23 cellular contexts compared by ENCODE assay signal in genomic region chr7:75958802-75959543, GRCh38. TPM values are rescaled to one million over a fixed set of nuclear protein-coding genes. Genes with fewer than 3 reads are reported as not detected.
A peak's percentile ranks its signal among the peaks of the same experiment; 100 is the strongest.
DNase-seq lines count a peak whose midpoint lies in the region; ATAC-seq and TF ChIP-seq lines count a peak whose summit lies in the region.
"Had no signal": no experiment of that assay in that cellular context is flagged by ENCODE, and none has a peak within 500 bp of the region (broad histone marks: within the 10 kb centered on the region; RNA-seq: fewer than 3 reads in every experiment).

No MANE protein-coding gene starts in this region.

- H3K4me2 ChIP-seq in H9 (ENCODE audit: insufficient read depth, insufficient read length, low read length), result no peak overlapping the region
- H3K4me2 ChIP-seq: neural progenitor cell had no signal

- peak; percentile 21 for DNase-seq in NCI-H526 (lab: John Stamatoyannopoulos, UW)
- DNase-seq in NCI-H526 treated with DMSO at 0.1 percent for 48 hours (lab: John Stamatoyannopoulos, UW), result no peak
- DNase-seq in WTC11 (ENCODE audit: low spot score), result no peak
- DNase-seq in right lobe of liver, result no peak
- no peak for DNase-seq in upper lobe of right lung
- DNase-seq in left ventricle myocardium inferior, result no peak
- no peak for DNase-seq in natural killer cell treated with Interleukin-12 subunit alpha and Interleukin-12 subunit beta and Interleukin-15 and Interleukin-18, amount 100 ng/mL, for 72 hours (ENCODE audit: low spot score)
- no peak for DNase-seq in H9
- DNase-seq: activated CD8-positive, alpha-beta T cell treated with anti-CD3 and anti-CD28 coated beads for 36 hours; activated naive CD4-positive, alpha-beta T cell treated with anti-CD3 and anti-CD28 coated beads, Interleukin-2, amount 10 ng/mL, durations not matched to agents 7 days and 5 days; activated T-cell treated with anti-CD3 and anti-CD28 coated beads, Interleukin-2, amount 50 U/mL, for 4 hours; cerebellar nuclear complex; effector CD8-positive, alpha-beta T cell; gastrocnemius medialis; GM23248; NCI-H1105; NCI-H2029 treated with DMSO at 0.1 percent for 48 hours; NK-92 treated with Interleukin-12 subunit alpha and Interleukin-12 subunit beta, amount 100 ng/mL, for 24 hours; stimulated activated CD4-positive, alpha-beta T cell treated with anti-CD3 and anti-CD28 coated beads, Interleukin-4, amount 100 ng/mL, for 4 hours; T-helper 9 cell; uterus had no signal

- peaks cover 0 to 94% (median 43%) of the 10 kb centered on the region in 4 donors for H3K36me3 ChIP-seq in right lobe of liver
- peaks cover 56% of the 10 kb centered on the region for H3K36me3 ChIP-seq in upper lobe of right lung
- H3K36me3 ChIP-seq in left ventricle myocardium inferior, result peaks cover 45% of the 10 kb centered on the region
- H3K36me3 ChIP-seq: neural progenitor cell, uterus had no signal

- H3K4me3 Mint-ChIP-seq in WTC11, result no peak overlapping the region
- no peak overlapping the region for H3K4me3 Mint-ChIP-seq in natural killer cell treated with Interleukin-12 subunit alpha and Interleukin-12 subunit beta and Interleukin-15 and Interleukin-18, amount 100 ng/mL, for 72 hours
- no peak overlapping the region for H3K4me3 Mint-ChIP-seq in H9
- H3K4me3 Mint-ChIP-seq: activated CD8-positive, alpha-beta T cell treated with anti-CD3 and anti-CD28 coated beads for 36 hours; activated naive CD4-positive, alpha-beta T cell treated with anti-CD3 and anti-CD28 coated beads, Interleukin-2, amount 10 ng/mL, durations not matched to agents 7 days and 5 days; activated T-cell treated with anti-CD3 and anti-CD28 coated beads, Interleukin-2, amount 50 U/mL, for 4 hours; neural progenitor cell had no signal

- TF ChIP-seq POLR2A in right lobe of liver (IDR thresholded peaks at IDR 0.05), result no peak

- H3K9ac ChIP-seq in H9 (ENCODE audit: extremely low read depth, insufficient read length, low read length), result no peak overlapping the region
- H3K9ac ChIP-seq: GM23248, neural progenitor cell had no signal

- CTCF ChIA-PET in WTC11 (lab: Charles Lee), result no interaction called here

- TF ChIP-seq CTCF in WTC11 (IDR thresholded peaks at IDR 0.05), result no peak
- no peak for TF ChIP-seq CTCF in right lobe of liver (IDR thresholded peaks at IDR 0.05)
- no peak for TF ChIP-seq CTCF in upper lobe of right lung (IDR thresholded peaks at IDR 0.05)
- TF ChIP-seq CTCF in left ventricle myocardium inferior (IDR thresholded peaks at IDR 0.05; ENCODE audit: borderline replicate concordance), result no peak
- TF ChIP-seq CTCF in H9 (conservative IDR thresholded peaks at IDR 0.05), result no peak

- H4K20me1 ChIP-seq in H9 (ENCODE audit: control insufficient read depth, insufficient read depth, insufficient read length), result no peaks in the 10 kb centered on the region

- H2AFZ ChIP-seq in H9 (ENCODE audit: low read length), result no peak overlapping the region
- H2AFZ ChIP-seq: GM23248, neural progenitor cell had no signal

- H3K27me3 Mint-ChIP-seq in WTC11 (ENCODE audit: low read depth) (no peaks in the 10 kb centered on the region), H9 (ENCODE audit: low read depth) (no peaks in the 10 kb centered on the region)
- no peaks in the 10 kb centered on the region for H3K27me3 Mint-ChIP-seq in natural killer cell treated with Interleukin-12 subunit alpha and Interleukin-12 subunit beta and Interleukin-15 and Interleukin-18, amount 100 ng/mL, for 72 hours
- H3K27me3 Mint-ChIP-seq: activated CD8-positive, alpha-beta T cell treated with anti-CD3 and anti-CD28 coated beads for 36 hours; activated naive CD4-positive, alpha-beta T cell treated with anti-CD3 and anti-CD28 coated beads, Interleukin-2, amount 10 ng/mL, durations not matched to agents 7 days and 5 days had no signal

- intact Hi-C loops in right lobe of liver (cut with DNase I) (no loop called here), upper lobe of right lung (cut with DNase I) (no loop called here), left ventricle myocardium inferior (cut with micrococcal nuclease) (no loop called here)

- H3K27me3 ChIP-seq in right lobe of liver, result no peaks in the 10 kb centered on the region
- H3K27me3 ChIP-seq in upper lobe of right lung, result no peaks in the 10 kb centered on the region
- no peaks in the 10 kb centered on the region for H3K27me3 ChIP-seq in left ventricle myocardium inferior (ENCODE audit: low read depth)
- H3K27me3 ChIP-seq in H9 (ENCODE audit: insufficient read depth, low read length), result no peaks in the 10 kb centered on the region
- H3K27me3 ChIP-seq: gastrocnemius medialis, neural progenitor cell, uterus had no signal

- H3T11ph ChIP-seq in H9 (ENCODE audit: low read length), result no peak overlapping the region

- no peak overlapping the region for H3K4me3 ChIP-seq in right lobe of liver
- no peak overlapping the region for H3K4me3 ChIP-seq in upper lobe of right lung
- no peak overlapping the region for H3K4me3 ChIP-seq in left ventricle myocardium inferior
- H3K4me3 ChIP-seq: gastrocnemius medialis, GM23248, neural progenitor cell, uterus had no signal

- no peak overlapping the region for H2BK20ac ChIP-seq in H9 (ENCODE audit: low read depth, low read length, poor library complexity, severe bottlenecking)

- H2BK15ac ChIP-seq in H9 (ENCODE audit: low read depth, low read length), result no peak overlapping the region

- 49% methylated on average over 5 of the region's 9 CpGs for WGBS in right lobe of liver (ENCODE audit: insufficient coverage, low coverage, low lambda C conversion rate, missing lambda C conversion rate)
- no CpG with 5 or more reads among the region's 9 CpGs for WGBS in H9 (ENCODE audit: extremely low coverage, insufficient read length, low lambda C conversion rate)

- no peak overlapping the region for H2BK12ac ChIP-seq in H9 (ENCODE audit: insufficient read length, low read depth, low read length)

- H3K4me1 ChIP-seq in right lobe of liver (peaks cover 0 to 91% (median 23%) of the 10 kb centered on the region in 4 donors), upper lobe of right lung (peaks cover 20% of the 10 kb centered on the region), left ventricle myocardium inferior (peaks cover 40% of the 10 kb centered on the region), H9 (ENCODE audit: insufficient read depth, low read length) (no peaks in the 10 kb centered on the region)
- H3K4me1 ChIP-seq: uterus had no signal

- no peak overlapping the region for H4K5ac ChIP-seq in H9 (ENCODE audit: insufficient read length, low read depth, low read length)

- H3K9me3 Mint-ChIP-seq in WTC11 (no peaks in the 10 kb centered on the region), H9 (no peaks in the 10 kb centered on the region)
- no peaks in the 10 kb centered on the region for H3K9me3 Mint-ChIP-seq in natural killer cell treated with Interleukin-12 subunit alpha and Interleukin-12 subunit beta and Interleukin-15 and Interleukin-18, amount 100 ng/mL, for 72 hours
- H3K9me3 Mint-ChIP-seq: activated CD8-positive, alpha-beta T cell treated with anti-CD3 and anti-CD28 coated beads for 36 hours; activated naive CD4-positive, alpha-beta T cell treated with anti-CD3 and anti-CD28 coated beads, Interleukin-2, amount 10 ng/mL, durations not matched to agents 7 days and 5 days; activated T-cell treated with anti-CD3 and anti-CD28 coated beads, Interleukin-2, amount 50 U/mL, for 4 hours had no signal

- POLR2A ChIA-PET in WTC11 (lab: Charles Lee), result no interaction called here

- H4K91ac ChIP-seq in H9 (ENCODE audit: insufficient read length, low read depth, low read length), result no peak overlapping the region

- H3K79me2 ChIP-seq in H9 (ENCODE audit: insufficient read depth, low read length), result no peaks in the 10 kb centered on the region

- ATAC-seq in WTC11, result no peak
- no peak for ATAC-seq in right lobe of liver
- no peak for ATAC-seq in upper lobe of right lung
- ATAC-seq in natural killer cell treated with Interleukin-12 subunit alpha and Interleukin-12 subunit beta and Interleukin-15 and Interleukin-18, amount 100 ng/mL, for 72 hours, result no peak
- ATAC-seq: activated CD4-positive, CD25-positive, alpha-beta regulatory T cell treated with anti-CD3 and anti-CD28 coated beads, Interleukin-2, amount 50 U/mL, for 24 hours; activated CD8-positive, alpha-beta T cell treated with anti-CD3 and anti-CD28 coated beads for 36 hours; activated T-cell treated with anti-CD3 and anti-CD28 coated beads, Interleukin-2, amount 50 U/mL, for 4 hours; gastrocnemius medialis had no signal

- no peak overlapping the region for H3K14ac ChIP-seq in H9 (ENCODE audit: insufficient read depth, low read length)

- H2AK5ac ChIP-seq in H9 (ENCODE audit: insufficient read length, low read length), result no peak overlapping the region

- peak overlapping the region; percentile 36; the same call in 1 of the 2 replicates for H3K27ac Mint-ChIP-seq in WTC11
- H3K27ac Mint-ChIP-seq in natural killer cell treated with Interleukin-12 subunit alpha and Interleukin-12 subunit beta and Interleukin-15 and Interleukin-18, amount 100 ng/mL, for 72 hours, result no peak overlapping the region
- H3K27ac Mint-ChIP-seq in H9, result peak overlapping the region in 1 of 3 experiments; percentile 44; a peak in 1 of 7 replicates
- H3K27ac Mint-ChIP-seq: activated CD8-positive, alpha-beta T cell treated with anti-CD3 and anti-CD28 coated beads for 36 hours; activated naive CD4-positive, alpha-beta T cell treated with anti-CD3 and anti-CD28 coated beads, Interleukin-2, amount 10 ng/mL, durations not matched to agents 7 days and 5 days had no signal

- H3K18ac ChIP-seq in H9 (ENCODE audit: insufficient read length, low read depth, low read length), result no peak overlapping the region

- H3K23me2 ChIP-seq in H9 (ENCODE audit: insufficient read length, low read depth, low read length, poor library complexity, severe bottlenecking), result no peaks in the 10 kb centered on the region

- no peak overlapping the region for H3K23ac ChIP-seq in H9 (ENCODE audit: insufficient read length, low read depth, low read length)

- peak overlapping the region; percentile 12 to 81 (median 71) for H3K27ac ChIP-seq in right lobe of liver
- peak overlapping the region; percentile 17 for H3K27ac ChIP-seq in upper lobe of right lung
- H3K27ac ChIP-seq in left ventricle myocardium inferior (replicated peaks), result no peak overlapping the region
- no peak overlapping the region for H3K27ac ChIP-seq in H9 (ENCODE audit: insufficient read length, low read depth, low read length)
- H3K27ac ChIP-seq: gastrocnemius medialis, GM23248, neural progenitor cell, uterus had no signal

- no peak overlapping the region for H4K8ac ChIP-seq in H9 (replicated peaks; ENCODE audit: insufficient read length, low read depth, low read length)

- H2BK120ac ChIP-seq in H9 (ENCODE audit: low read depth, low read length, poor library complexity, severe bottlenecking), result no peak overlapping the region

- H3K9me3 ChIP-seq in right lobe of liver (no peaks in the 10 kb centered on the region), upper lobe of right lung (no peaks in the 10 kb centered on the region), left ventricle myocardium inferior (replicated peaks) (no peaks in the 10 kb centered on the region), H9 (ENCODE audit: control insufficient read depth, low read depth, low read length) (no peaks in the 10 kb centered on the region)
- H3K9me3 ChIP-seq: gastrocnemius medialis, uterus had no signal

- H3K79me1 ChIP-seq in H9 (ENCODE audit: insufficient read depth, low read depth, low read length, poor library complexity, severe bottlenecking), result no peaks in the 10 kb centered on the region

- H3K4ac ChIP-seq in H9 (ENCODE audit: low read depth, low read length), result no peak overlapping the region

- H2BK5ac ChIP-seq in H9 (ENCODE audit: insufficient read length, low read length), result no peak overlapping the region

- peaks cover 22% of the 10 kb centered on the region for H3K4me1 Mint-ChIP-seq in WTC11
- peaks cover 0 to 12% of the 10 kb centered on the region in 2 donors for H3K4me1 Mint-ChIP-seq in natural killer cell treated with Interleukin-12 subunit alpha and Interleukin-12 subunit beta and Interleukin-15 and Interleukin-18, amount 100 ng/mL, for 72 hours (ENCODE audit: low read depth in 2 of 2)
- peaks cover 13 to 16% of the 10 kb centered on the region in 2 experiments for H3K4me1 Mint-ChIP-seq in H9
- H3K4me1 Mint-ChIP-seq: activated naive CD4-positive, alpha-beta T cell treated with anti-CD3 and anti-CD28 coated beads, Interleukin-2, amount 10 ng/mL, durations not matched to agents 7 days and 5 days had no signal

- H3K36me3 Mint-ChIP-seq in WTC11 (peaks cover 32% of the 10 kb centered on the region), H9 (ENCODE audit: insufficient read depth in 1 of 3, low read depth in 3 of 3) (peaks cover 17 to 53% (median 51%) of the 10 kb centered on the region in 3 experiments; a peak in 6 of 7 replicates)
- peaks cover 5% of the 10 kb centered on the region for H3K36me3 Mint-ChIP-seq in natural killer cell treated with Interleukin-12 subunit alpha and Interleukin-12 subunit beta and Interleukin-15 and Interleukin-18, amount 100 ng/mL, for 72 hours

- H3K56ac ChIP-seq in H9 (ENCODE audit: insufficient read length, low read depth, low read length), result no peak overlapping the region

RNA-seq across cellular contexts. Expression of gene TMEM120A, which starts 35.4 kb away (rescaled TPM):
- total RNA-seq in WTC11 (2021) (20.1 to 23.0 TPM (median 21.9 TPM) in 3 replicates), right lobe of liver (100 to 1,000 TPM in 1 of 6 experiments, 10 to 100 TPM in 5; 20.8 to 104 (median 53.1) TPM), upper lobe of right lung (43.9 TPM), left ventricle myocardium inferior (163 TPM), H9 (2021) (23.2 and 30.0 TPM in 2 replicates)
- total RNA-seq in natural killer cell treated with Interleukin-12 subunit alpha and Interleukin-12 subunit beta and Interleukin-15 and Interleukin-18, amount 100 ng/mL, for 72 hours, result 100 to 1,000 TPM in 1 of 2 donors, 10 to 100 TPM in 1; 93.9 to 218 TPM

RNA-seq across cellular contexts. Expression of gene POR, which starts 44.0 kb away (rescaled TPM):
- 151 to 178 TPM (median 169 TPM) in 3 replicates for total RNA-seq in WTC11 (2021)
- 1,000 to 10,000 TPM in 1 of 6 experiments, 100 to 1,000 TPM in 5; 370 to 1,042 (median 725) TPM for total RNA-seq in right lobe of liver
- total RNA-seq in upper lobe of right lung, result 232 TPM
- total RNA-seq in left ventricle myocardium inferior, result 72.9 TPM
- total RNA-seq in natural killer cell treated with Interleukin-12 subunit alpha and Interleukin-12 subunit beta and Interleukin-15 and Interleukin-18, amount 100 ng/mL, for 72 hours, result 100 to 1,000 TPM; 112 to 164 TPM
- total RNA-seq in H9 (2021), result 125 and 128 TPM in 2 replicates

Comparison
In these comparisons a context has a peak if more than half of its experiments do, and no peak if none do; other contexts are left out.
1. DNase-seq: peak in NCI-H526 (2 of 2); none in NCI-H526 treated with DMSO at 0.1 percent for 48 hours (single experiment), WTC11 (single experiment), right lobe of liver (0 of 3), upper lobe of right lung (single experiment), left ventricle myocardium inferior (single experiment), natural killer cell treated with Interleukin-12 subunit alpha and Interleukin-12 subunit beta and Interleukin-15 and Interleukin-18, amount 100 ng/mL, for 72 hours (single experiment) and H9 (single experiment).
2. H3K27ac ChIP-seq: peak in right lobe of liver (3 of 3) and upper lobe of right lung (single experiment); none in left ventricle myocardium inferior (single experiment) and H9 (single experiment).